In genomic region chr1:52741259-52741658, GRCh38 we compare ENCODE assay signal across 18 cellular contexts.
"Had no signal": no experiment of that assay in that cellular context is flagged by ENCODE, and none has a peak within 500 bp of the region (broad histone marks: within the 10 kb centered on the region; RNA-seq: fewer than 3 reads in every experiment).

No MANE protein-coding gene starts in this region.

- H3K4me3 Mint-ChIP-seq: naive thymus-derived CD8-positive, alpha-beta T cell; stimulated activated naive B cell treated with anti-CD40 and anti-IgM and Interleukin-4, amounts not matched to agents 10 μg/mL and 1 μg/mL and 100 μg/mL, for 72 hours had no signal

- H3K27ac ChIP-seq: neutrophil, pancreas, spleen, thoracic aorta, WERI-Rb-1 had no signal

- H3K27me3 Mint-ChIP-seq: naive thymus-derived CD8-positive, alpha-beta T cell; stimulated activated naive B cell treated with anti-CD40 and anti-IgM and Interleukin-4, amounts not matched to agents 10 μg/mL and 1 μg/mL and 100 μg/mL, for 72 hours had no signal

- H3K9me3 ChIP-seq: heart left ventricle, neutrophil, pancreas, spleen, thoracic aorta had no signal

- H3K27ac Mint-ChIP-seq: activated naive CD4-positive, alpha-beta T cell treated with anti-CD3 and anti-CD28 coated beads, Interleukin-2, amount 50 U/mL, for 72 hours; stimulated activated naive B cell treated with anti-CD40 and anti-IgM and Interleukin-4, amounts not matched to agents 10 μg/mL and 1 μg/mL and 100 μg/mL, for 72 hours had no signal

- ATAC-seq: activated naive CD4-positive, alpha-beta T cell treated with anti-CD3 and anti-CD28 coated beads, Interleukin-2, amount 50 U/mL, for 72 hours; heart left ventricle; naive thymus-derived CD8-positive, alpha-beta T cell; pancreas; sciatic nerve; stimulated activated naive B cell treated with anti-CD40 and anti-IgM and Interleukin-4, amounts not matched to agents 10 μg/mL and 1 μg/mL and 100 μg/mL, for 72 hours had no signal

- DNase-seq: activated CD4-positive, alpha-beta T cell treated with anti-CD3 and anti-CD28 coated beads for 1 hour; activated CD4-positive, alpha-beta T cell treated with anti-CD3 and anti-CD28 coated beads, Interleukin-2, amount 50 U/mL, for 4 hours; activated CD8-positive, alpha-beta memory T cell treated with anti-CD3 and anti-CD28 coated beads, Interleukin-2, amount 50 U/mL, for 4 hours; activated gamma-delta T cell treated with Interleukin-2 at 50 U/mL for 16 hours; cerebellar nuclear complex; cortex of kidney; effector CD4-positive, alpha-beta T cell; heart left ventricle; mesenchymal stem cell; naive thymus-derived CD8-positive, alpha-beta T cell; pancreas; spleen; stimulated activated naive B cell treated with anti-CD40 and anti-IgM and Interleukin-4, amounts not matched to agents 10 μg/mL and 1 μg/mL and 100 μg/mL, for 72 hours; WERI-Rb-1 had no signal

- H3K36me3 ChIP-seq: heart left ventricle, neutrophil, pancreas, spleen, thoracic aorta had no signal

- H3K4me3 ChIP-seq: heart left ventricle, pancreas, spleen, thoracic aorta had no signal

- H3K9me3 Mint-ChIP-seq: activated naive CD4-positive, alpha-beta T cell treated with anti-CD3 and anti-CD28 coated beads, Interleukin-2, amount 50 U/mL, for 72 hours; naive thymus-derived CD8-positive, alpha-beta T cell; stimulated activated naive B cell treated with anti-CD40 and anti-IgM and Interleukin-4, amounts not matched to agents 10 μg/mL and 1 μg/mL and 100 μg/mL, for 72 hours had no signal

- H3K4me1 ChIP-seq: pancreas had no signal

- H3K27me3 ChIP-seq: heart left ventricle, neutrophil, pancreas, spleen had no signal
